Comparison of ENCODE assay signal across 9 cellular contexts in the genomic region with DNA sequence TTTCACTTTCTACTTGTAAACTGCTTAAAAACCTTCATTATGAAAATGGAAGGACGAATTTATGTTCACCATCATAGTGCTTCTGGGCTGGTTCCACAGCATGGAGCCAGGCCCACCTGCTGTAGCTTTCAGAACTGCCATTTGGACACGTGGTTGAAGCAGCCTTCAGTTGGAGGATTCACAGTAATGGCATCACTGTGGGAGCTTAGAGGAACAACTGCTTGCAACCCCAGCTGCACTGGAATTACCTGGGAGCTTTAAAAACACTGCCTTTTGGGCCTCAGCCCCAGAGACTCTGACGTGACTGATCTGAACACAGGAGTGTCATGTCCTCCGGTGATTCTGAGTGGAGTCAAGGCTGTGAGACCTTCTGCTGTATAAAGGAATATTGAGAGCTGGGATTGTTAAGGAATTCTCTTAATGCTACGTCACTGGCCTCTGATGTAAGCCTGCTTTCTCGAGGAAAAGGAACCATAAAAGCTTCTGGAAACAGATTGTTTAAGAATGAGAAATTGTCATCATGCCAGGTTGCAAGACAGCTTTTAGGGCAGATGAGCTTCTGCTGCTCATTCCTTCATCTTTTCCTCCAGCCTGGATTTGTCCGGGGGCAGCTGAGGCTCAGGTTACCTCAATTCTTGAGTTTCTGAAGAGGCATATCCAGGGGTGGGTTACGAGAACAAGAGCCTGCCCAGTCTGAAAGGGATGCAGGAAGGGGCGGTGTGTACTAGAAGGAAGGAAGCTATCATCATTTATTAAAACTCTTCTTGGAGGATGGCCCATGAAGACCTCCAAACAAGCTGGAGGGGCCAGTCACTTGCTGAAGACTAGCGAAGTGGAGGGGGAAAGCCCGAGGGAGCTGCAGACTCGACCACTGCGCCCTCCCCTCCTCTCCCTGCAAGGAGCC. TPM values are rescaled to one million over a fixed set of nuclear protein-coding genes. Genes with fewer than 3 reads are reported as not detected.
DNase-seq lines count a peak whose midpoint lies in the region; ATAC-seq and TF ChIP-seq lines count a peak whose summit lies in the region.
"Had no signal": no experiment of that assay in that cellular context is flagged by ENCODE, and none has a peak within 500 bp of the region (broad histone marks: within the 10 kb centered on the region; RNA-seq: fewer than 3 reads in every experiment).

No MANE protein-coding gene starts in this region.

- CTCF ChIA-PET in CD8-positive, alpha-beta memory T cell (lab: Charles Lee), result interaction anchor here (0.9 kb wide), 1 partner anchor 100 kb away, joined by 3 read pairs; no protein-coding TSS in a partner anchor
- CTCF ChIA-PET in activated CD8-positive, alpha-beta T cell treated with anti-CD3 and anti-CD28 coated beads for 36 hours (lab: Charles Lee), result interaction anchor here (0.8 to 2.0 kb wide), 6 partner anchors 12 to 135 kb away, joined by 3 to 13 read pairs (median 4); no protein-coding TSS in a partner anchor

- peaks cover 0 to 23% (median 1%) of the 10 kb centered on the region in 3 donors for H3K36me3 Mint-ChIP-seq in CD8-positive, alpha-beta memory T cell
- H3K36me3 Mint-ChIP-seq in activated T-helper 1 cell treated with anti-CD3 and anti-CD28 coated beads, Interleukin-12 subunit alpha, Interleukin-12 subunit beta, Interleukin-2, Interleukin-4 antibody, amounts not matched to agents 30 ng/mL and 10 ng/mL and 1 ng/mL, durations not matched to agents 14 hours and 24 hours and 36 hours (ENCODE audit: low read depth), result peaks cover 17% of the 10 kb centered on the region
- peaks cover 35% of the 10 kb centered on the region for H3K36me3 Mint-ChIP-seq in activated CD8-positive, alpha-beta T cell treated with anti-CD3 and anti-CD28 coated beads for 36 hours (ENCODE audit: low read depth)

- ATAC-seq in sciatic nerve (peak; percentile 18), HG03354 (IDR thresholded peaks at IDR 0.05; ENCODE audit: poor library complexity, severe bottlenecking, unreplicated experiment) (no peak), left colon (no peak)
- ATAC-seq in activated CD8-positive, alpha-beta T cell treated with anti-CD3 and anti-CD28 coated beads for 36 hours, result no peak

- H3K4me3 ChIP-seq in CD8-positive, alpha-beta memory T cell (ENCODE audit: low read length), result no peak overlapping the region
- peak overlapping the region; percentile 70 to 74 for H3K4me3 ChIP-seq in right atrium auricular region

- no peak for DNase-seq in CD8-positive, alpha-beta memory T cell
- DNase-seq in activated T-helper 1 cell treated with anti-CD3 and anti-CD28 coated beads, Interleukin-12 subunit alpha, Interleukin-12 subunit beta, Interleukin-2, Interleukin-4 antibody, amounts not matched to agents 30 ng/mL and 10 ng/mL and 1 ng/mL, durations not matched to agents 14 hours and 24 hours and 36 hours (ENCODE audit: low spot score), result no peak
- DNase-seq in right atrium auricular region (ENCODE audit: low spot score), result no peak
- DNase-seq in sciatic nerve (ENCODE audit: low spot score), result no peak
- DNase-seq in KG1 (lab: John Stamatoyannopoulos, UW), result no peak
- DNase-seq in activated CD8-positive, alpha-beta T cell treated with anti-CD3 and anti-CD28 coated beads for 36 hours, result no peak
- DNase-seq in left colon, result no peak
- DNase-seq: islet precursor cell had no signal

- peak overlapping the region in 1 of 8 donors; percentile 85 for H3K27ac Mint-ChIP-seq in CD8-positive, alpha-beta memory T cell
- H3K27ac Mint-ChIP-seq in activated T-helper 1 cell treated with anti-CD3 and anti-CD28 coated beads, Interleukin-12 subunit alpha, Interleukin-12 subunit beta, Interleukin-2, Interleukin-4 antibody, amounts not matched to agents 30 ng/mL and 10 ng/mL and 1 ng/mL, durations not matched to agents 14 hours and 24 hours and 36 hours, result no peak overlapping the region
- H3K27ac Mint-ChIP-seq in activated CD8-positive, alpha-beta T cell treated with anti-CD3 and anti-CD28 coated beads for 36 hours, result no peak overlapping the region

- H3K4me3 Mint-ChIP-seq in CD8-positive, alpha-beta memory T cell, result peak overlapping the region in 5 of 7 donors; percentile 24 to 66 (median 57)
- H3K4me3 Mint-ChIP-seq in activated T-helper 1 cell treated with anti-CD3 and anti-CD28 coated beads, Interleukin-12 subunit alpha, Interleukin-12 subunit beta, Interleukin-2, Interleukin-4 antibody, amounts not matched to agents 30 ng/mL and 10 ng/mL and 1 ng/mL, durations not matched to agents 14 hours and 24 hours and 36 hours, result peak overlapping the region; percentile 58
- H3K4me3 Mint-ChIP-seq in activated CD8-positive, alpha-beta T cell treated with anti-CD3 and anti-CD28 coated beads for 36 hours, result no peak overlapping the region

- H3K4me1 Mint-ChIP-seq in CD8-positive, alpha-beta memory T cell, result peaks cover 24 to 36% (median 28%) of the 10 kb centered on the region in 3 donors
- H3K4me1 Mint-ChIP-seq in activated T-helper 1 cell treated with anti-CD3 and anti-CD28 coated beads, Interleukin-12 subunit alpha, Interleukin-12 subunit beta, Interleukin-2, Interleukin-4 antibody, amounts not matched to agents 30 ng/mL and 10 ng/mL and 1 ng/mL, durations not matched to agents 14 hours and 24 hours and 36 hours (ENCODE audit: low read depth), result peaks cover 33% of the 10 kb centered on the region
- peaks cover 42% of the 10 kb centered on the region for H3K4me1 Mint-ChIP-seq in activated CD8-positive, alpha-beta T cell treated with anti-CD3 and anti-CD28 coated beads for 36 hours (ENCODE audit: low read depth)

- POLR2A ChIA-PET in CD8-positive, alpha-beta memory T cell (lab: Charles Lee), result no interaction called here
- POLR2A ChIA-PET in activated CD8-positive, alpha-beta T cell treated with anti-CD3 and anti-CD28 coated beads for 36 hours (lab: Charles Lee), result interaction anchor here (1.0 to 1.2 kb wide), 2 partner anchors 12 to 59 kb away, joined by 3 to 5 read pairs; no protein-coding TSS in a partner anchor

- peaks cover 34 to 40% of the 10 kb centered on the region in 2 donors for H3K27me3 Mint-ChIP-seq in CD8-positive, alpha-beta memory T cell
- H3K27me3 Mint-ChIP-seq in activated T-helper 1 cell treated with anti-CD3 and anti-CD28 coated beads, Interleukin-12 subunit alpha, Interleukin-12 subunit beta, Interleukin-2, Interleukin-4 antibody, amounts not matched to agents 30 ng/mL and 10 ng/mL and 1 ng/mL, durations not matched to agents 14 hours and 24 hours and 36 hours (ENCODE audit: insufficient read depth), result peaks cover 35% of the 10 kb centered on the region
- H3K27me3 Mint-ChIP-seq in activated CD8-positive, alpha-beta T cell treated with anti-CD3 and anti-CD28 coated beads for 36 hours, result peaks cover 28% of the 10 kb centered on the region

- intact Hi-C loops in activated T-helper 1 cell treated with anti-CD3 and anti-CD28 coated beads, Interleukin-12 subunit alpha, Interleukin-12 subunit beta, Interleukin-2, Interleukin-4 antibody, amounts not matched to agents 30 ng/mL and 10 ng/mL and 1 ng/mL, durations not matched to agents 14 hours and 24 hours and 36 hours (cut with micrococcal nuclease), result no loop called here
- intact Hi-C loops in sciatic nerve (cut with DNase I) (no loop called here), left colon (cut with DNase I, micrococcal nuclease) (no loop called here)
- intact Hi-C loops in activated CD8-positive, alpha-beta T cell treated with anti-CD3 and anti-CD28 coated beads for 36 hours (cut with micrococcal nuclease), result no loop called here

- H3K36me3 ChIP-seq in CD8-positive, alpha-beta memory T cell (ENCODE audit: insufficient read depth, low read length), result no peaks in the 10 kb centered on the region
- peaks cover 11% of the 10 kb centered on the region for H3K36me3 ChIP-seq in right atrium auricular region

- H3K4me1 ChIP-seq in CD8-positive, alpha-beta memory T cell (ENCODE audit: insufficient read depth, low read length), result peaks cover 4% of the 10 kb centered on the region
- H3K4me1 ChIP-seq in right atrium auricular region, result peaks cover 0 to 27% of the 10 kb centered on the region in 2 donors

- peaks cover 11 to 30% (median 21%) of the 10 kb centered on the region in 5 donors for H3K9me3 Mint-ChIP-seq in CD8-positive, alpha-beta memory T cell
- peaks cover 44% of the 10 kb centered on the region for H3K9me3 Mint-ChIP-seq in activated T-helper 1 cell treated with anti-CD3 and anti-CD28 coated beads, Interleukin-12 subunit alpha, Interleukin-12 subunit beta, Interleukin-2, Interleukin-4 antibody, amounts not matched to agents 30 ng/mL and 10 ng/mL and 1 ng/mL, durations not matched to agents 14 hours and 24 hours and 36 hours
- H3K9me3 Mint-ChIP-seq in activated CD8-positive, alpha-beta T cell treated with anti-CD3 and anti-CD28 coated beads for 36 hours, result peaks cover 45% of the 10 kb centered on the region

- no peak overlapping the region for H3K27ac ChIP-seq in CD8-positive, alpha-beta memory T cell (ENCODE audit: low read depth, low read length)
- peak overlapping the region; percentile 85 to 93 for H3K27ac ChIP-seq in right atrium auricular region

- H3K9me3 ChIP-seq in CD8-positive, alpha-beta memory T cell (ENCODE audit: low read length), result peaks cover 1% of the 10 kb centered on the region
- peaks cover 0 to 16% of the 10 kb centered on the region in 2 donors for H3K9me3 ChIP-seq in right atrium auricular region

- H3K27me3 ChIP-seq in CD8-positive, alpha-beta memory T cell (ENCODE audit: insufficient read depth, low read length, poor library complexity, severe bottlenecking), result no peaks in the 10 kb centered on the region
- no peaks in the 10 kb centered on the region for H3K27me3 ChIP-seq in right atrium auricular region

- TF ChIP-seq CTCF in right atrium auricular region (IDR thresholded peaks at IDR 0.05), result no peak
- TF ChIP-seq CTCF in activated CD8-positive, alpha-beta T cell treated with anti-CD3 and anti-CD28 coated beads for 36 hours (IDR thresholded peaks at IDR 0.05), result no peak

RNA-seq across cellular contexts. Expression of a gene that starts 1.3 kb away (rescaled TPM):
- total RNA-seq in CD8-positive, alpha-beta memory T cell, result 1 to 10 TPM; 3.7 TPM
- 0.30 TPM for polyA plus RNA-seq in CD8-positive, alpha-beta memory T cell
- total RNA-seq in activated T-helper 1 cell treated with anti-CD3 and anti-CD28 coated beads, Interleukin-12 subunit alpha, Interleukin-12 subunit beta, Interleukin-2, Interleukin-4 antibody, amounts not matched to agents 30 ng/mL and 10 ng/mL and 1 ng/mL, durations not matched to agents 14 hours and 24 hours and 36 hours, result 1.5 and 2.4 TPM in 2 replicates
- total RNA-seq in right atrium auricular region (10 to 100 TPM; 28.7 to 86.2 TPM), sciatic nerve (49.9 TPM), left colon (10 to 100 TPM; 24.8 to 25.0 TPM)
- total RNA-seq in activated CD8-positive, alpha-beta T cell treated with anti-CD3 and anti-CD28 coated beads for 36 hours, result under 1 TPM; 0.63 to 0.68 TPM

RNA-seq across cellular contexts. Expression of a gene that starts 45.6 kb away (rescaled TPM):
- under 1 TPM; 0.13 to 0.33 TPM for total RNA-seq in CD8-positive, alpha-beta memory T cell
- polyA plus RNA-seq in CD8-positive, alpha-beta memory T cell, result not detected
- total RNA-seq in activated T-helper 1 cell treated with anti-CD3 and anti-CD28 coated beads, Interleukin-12 subunit alpha, Interleukin-12 subunit beta, Interleukin-2, Interleukin-4 antibody, amounts not matched to agents 30 ng/mL and 10 ng/mL and 1 ng/mL, durations not matched to agents 14 hours and 24 hours and 36 hours, result 0.16 TPM in 1 of 2 replicates, not detected in the other
- total RNA-seq in right atrium auricular region, result under 1 TPM in 1 of 2 donors, not detected in 1; 0.55 TPM
- total RNA-seq in sciatic nerve, result not detected
- total RNA-seq in activated CD8-positive, alpha-beta T cell treated with anti-CD3 and anti-CD28 coated beads for 36 hours, result not detected
- 1 to 10 TPM; 1.1 to 1.2 TPM for total RNA-seq in left colon
